Comparison of ENCODE assay signal across 1 cellular context in genomic region chr5:168532471-168532870, GRCh38.
TF ChIP-seq lines count a peak whose summit lies in the region.

No MANE protein-coding gene starts in this region.

TF ChIP-seq in GM23338, 12 proteins besides CTCF, POLR2A, EP300 and RAD21 (continued from another document):
- TF ChIP-seq, protein P1, sequence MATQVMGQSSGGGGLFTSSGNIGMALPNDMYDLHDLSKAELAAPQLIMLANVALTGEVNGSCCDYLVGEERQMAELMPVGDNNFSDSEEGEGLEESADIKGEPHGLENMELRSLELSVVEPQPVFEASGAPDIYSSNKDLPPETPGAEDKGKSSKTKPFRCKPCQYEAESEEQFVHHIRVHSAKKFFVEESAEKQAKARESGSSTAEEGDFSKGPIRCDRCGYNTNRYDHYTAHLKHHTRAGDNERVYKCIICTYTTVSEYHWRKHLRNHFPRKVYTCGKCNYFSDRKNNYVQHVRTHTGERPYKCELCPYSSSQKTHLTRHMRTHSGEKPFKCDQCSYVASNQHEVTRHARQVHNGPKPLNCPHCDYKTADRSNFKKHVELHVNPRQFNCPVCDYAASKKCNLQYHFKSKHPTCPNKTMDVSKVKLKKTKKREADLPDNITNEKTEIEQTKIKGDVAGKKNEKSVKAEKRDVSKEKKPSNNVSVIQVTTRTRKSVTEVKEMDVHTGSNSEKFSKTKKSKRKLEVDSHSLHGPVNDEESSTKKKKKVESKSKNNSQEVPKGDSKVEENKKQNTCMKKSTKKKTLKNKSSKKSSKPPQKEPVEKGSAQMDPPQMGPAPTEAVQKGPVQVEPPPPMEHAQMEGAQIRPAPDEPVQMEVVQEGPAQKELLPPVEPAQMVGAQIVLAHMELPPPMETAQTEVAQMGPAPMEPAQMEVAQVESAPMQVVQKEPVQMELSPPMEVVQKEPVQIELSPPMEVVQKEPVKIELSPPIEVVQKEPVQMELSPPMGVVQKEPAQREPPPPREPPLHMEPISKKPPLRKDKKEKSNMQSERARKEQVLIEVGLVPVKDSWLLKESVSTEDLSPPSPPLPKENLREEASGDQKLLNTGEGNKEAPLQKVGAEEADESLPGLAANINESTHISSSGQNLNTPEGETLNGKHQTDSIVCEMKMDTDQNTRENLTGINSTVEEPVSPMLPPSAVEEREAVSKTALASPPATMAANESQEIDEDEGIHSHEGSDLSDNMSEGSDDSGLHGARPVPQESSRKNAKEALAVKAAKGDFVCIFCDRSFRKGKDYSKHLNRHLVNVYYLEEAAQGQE (IDR thresholded peaks at IDR 0.05; ENCODE audit: unreplicated experiment) = no peak
- TF ChIP-seq NANOG (IDR thresholded peaks at IDR 0.05; ENCODE audit: borderline replicate concordance) = no peak
- no peak for TF ChIP-seq JUNB (IDR thresholded peaks at IDR 0.05; ENCODE audit: unreplicated experiment)
- TF ChIP-seq, protein P2, sequence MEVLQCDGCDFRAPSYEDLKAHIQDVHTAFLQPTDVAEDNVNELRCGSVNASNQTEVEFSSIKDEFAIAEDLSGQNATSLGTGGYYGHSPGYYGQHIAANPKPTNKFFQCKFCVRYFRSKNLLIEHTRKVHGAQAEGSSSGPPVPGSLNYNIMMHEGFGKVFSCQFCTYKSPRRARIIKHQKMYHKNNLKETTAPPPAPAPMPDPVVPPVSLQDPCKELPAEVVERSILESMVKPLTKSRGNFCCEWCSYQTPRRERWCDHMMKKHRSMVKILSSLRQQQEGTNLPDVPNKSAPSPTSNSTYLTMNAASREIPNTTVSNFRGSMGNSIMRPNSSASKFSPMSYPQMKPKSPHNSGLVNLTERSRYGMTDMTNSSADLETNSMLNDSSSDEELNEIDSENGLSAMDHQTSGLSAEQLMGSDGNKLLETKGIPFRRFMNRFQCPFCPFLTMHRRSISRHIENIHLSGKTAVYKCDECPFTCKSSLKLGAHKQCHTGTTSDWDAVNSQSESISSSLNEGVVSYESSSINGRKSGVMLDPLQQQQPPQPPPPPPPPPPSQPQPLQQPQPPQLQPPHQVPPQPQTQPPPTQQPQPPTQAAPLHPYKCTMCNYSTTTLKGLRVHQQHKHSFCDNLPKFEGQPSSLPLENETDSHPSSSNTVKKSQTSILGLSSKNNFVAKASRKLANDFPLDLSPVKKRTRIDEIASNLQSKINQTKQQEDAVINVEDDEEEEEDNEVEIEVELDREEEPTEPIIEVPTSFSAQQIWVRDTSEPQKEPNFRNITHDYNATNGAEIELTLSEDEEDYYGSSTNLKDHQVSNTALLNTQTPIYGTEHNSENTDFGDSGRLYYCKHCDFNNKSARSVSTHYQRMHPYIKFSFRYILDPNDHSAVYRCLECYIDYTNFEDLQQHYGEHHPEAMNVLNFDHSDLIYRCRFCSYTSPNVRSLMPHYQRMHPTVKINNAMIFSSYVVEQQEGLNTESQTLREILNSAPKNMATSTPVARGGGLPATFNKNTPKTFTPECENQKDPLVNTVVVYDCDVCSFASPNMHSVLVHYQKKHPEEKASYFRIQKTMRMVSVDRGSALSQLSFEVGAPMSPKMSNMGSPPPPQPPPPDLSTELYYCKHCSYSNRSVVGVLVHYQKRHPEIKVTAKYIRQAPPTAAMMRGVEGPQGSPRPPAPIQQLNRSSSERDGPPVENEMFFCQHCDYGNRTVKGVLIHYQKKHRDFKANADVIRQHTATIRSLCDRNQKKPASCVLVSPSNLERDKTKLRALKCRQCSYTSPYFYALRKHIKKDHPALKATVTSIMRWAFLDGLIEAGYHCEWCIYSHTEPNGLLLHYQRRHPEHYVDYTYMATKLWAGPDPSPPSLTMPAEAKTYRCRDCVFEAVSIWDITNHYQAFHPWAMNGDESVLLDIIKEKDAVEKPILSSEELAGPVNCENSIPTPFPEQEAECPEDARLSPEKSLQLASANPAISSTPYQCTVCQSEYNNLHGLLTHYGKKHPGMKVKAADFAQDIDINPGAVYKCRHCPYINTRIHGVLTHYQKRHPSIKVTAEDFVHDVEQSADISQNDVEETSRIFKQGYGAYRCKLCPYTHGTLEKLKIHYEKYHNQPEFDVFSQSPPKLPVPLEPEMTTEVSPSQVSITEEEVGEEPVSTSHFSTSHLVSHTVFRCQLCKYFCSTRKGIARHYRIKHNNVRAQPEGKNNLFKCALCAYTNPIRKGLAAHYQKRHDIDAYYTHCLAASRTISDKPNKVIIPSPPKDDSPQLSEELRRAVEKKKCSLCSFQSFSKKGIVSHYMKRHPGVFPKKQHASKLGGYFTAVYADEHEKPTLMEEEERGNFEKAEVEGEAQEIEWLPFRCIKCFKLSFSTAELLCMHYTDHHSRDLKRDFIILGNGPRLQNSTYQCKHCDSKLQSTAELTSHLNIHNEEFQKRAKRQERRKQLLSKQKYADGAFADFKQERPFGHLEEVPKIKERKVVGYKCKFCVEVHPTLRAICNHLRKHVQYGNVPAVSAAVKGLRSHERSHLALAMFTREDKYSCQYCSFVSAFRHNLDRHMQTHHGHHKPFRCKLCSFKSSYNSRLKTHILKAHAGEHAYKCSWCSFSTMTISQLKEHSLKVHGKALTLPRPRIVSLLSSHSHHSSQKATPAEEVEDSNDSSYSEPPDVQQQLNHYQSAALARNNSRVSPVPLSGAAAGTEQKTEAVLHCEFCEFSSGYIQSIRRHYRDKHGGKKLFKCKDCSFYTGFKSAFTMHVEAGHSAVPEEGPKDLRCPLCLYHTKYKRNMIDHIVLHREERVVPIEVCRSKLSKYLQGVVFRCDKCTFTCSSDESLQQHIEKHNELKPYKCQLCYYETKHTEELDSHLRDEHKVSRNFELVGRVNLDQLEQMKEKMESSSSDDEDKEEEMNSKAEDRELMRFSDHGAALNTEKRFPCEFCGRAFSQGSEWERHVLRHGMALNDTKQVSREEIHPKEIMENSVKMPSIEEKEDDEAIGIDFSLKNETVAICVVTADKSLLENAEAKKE (CRISPR knock-in tag; IDR thresholded peaks at IDR 0.05) = no peak
- TF ChIP-seq STAT1 (IDR thresholded peaks at IDR 0.05; ENCODE audit: unreplicated experiment) = no peak
- no peak for TF ChIP-seq CREB1 (CRISPR knock-in tag; IDR thresholded peaks at IDR 0.05; ENCODE audit: low read depth)
- no peak for TF ChIP-seq EZH2 (IDR thresholded peaks at IDR 0.05; ENCODE audit: low read depth, unreplicated experiment)
TF ChIP-seq in GM23338: peak in this region for 0.
